ENCODE assay signal across 8 cellular contexts in genomic region chr2:26345554-26346453, GRCh38. TPM values are rescaled to one million over a fixed set of nuclear protein-coding genes. Genes with fewer than 3 reads are reported as not detected.
DNase-seq lines count a peak whose midpoint lies in the region; ATAC-seq and TF ChIP-seq lines count a peak whose summit lies in the region.

SELENOI (plus strand) TSS chr2:26346143; CDS start chr2:26346233, 90 bp downstream.

- H4K20me1 ChIP-seq in mammary epithelial cell (ENCODE audit: insufficient read depth, low read length), result no peaks in the 10 kb centered on the region

- dilution Hi-C loops in mammary epithelial cell (cut with HindIII; ENCODE audit: low sequenced_read_pairs), result no loop called here

- H3K9me3 ChIP-seq in mammary epithelial cell (replicated peaks; ENCODE audit: insufficient read depth, low read length) (no peaks in the 10 kb centered on the region), iPS-18c (ENCODE audit: control insufficient read depth, insufficient read depth, low read length) (peaks cover 2% of the 10 kb centered on the region), skeletal muscle tissue (ENCODE audit: control insufficient read depth in 3 of 3, low read length in 3 of 3) (no peaks in the 10 kb centered on the region)

- DNase-seq in NCI-H2196 treated with DMSO at 0.1 percent for 48 hours (lab: John Stamatoyannopoulos, UW; ENCODE audit: unreplicated experiment) (peak; percentile 99), mammary epithelial cell (peak; percentile 99)

- BruUV-seq in mammary epithelial cell (replicated peaks; lab: Mats Ljungman, UMichigan), result no TSS peak

- ATAC-seq in GM18870 (IDR thresholded peaks at IDR 0.05; ENCODE audit: unreplicated experiment), result peak; percentile 95
- ATAC-seq in HG03135 (IDR thresholded peaks at IDR 0.05; ENCODE audit: unreplicated experiment), result peak; percentile 90

- TF ChIP-seq CTCF in VCaP (conservative IDR thresholded peaks at IDR 0.05), result no peak
- TF ChIP-seq CTCF in mammary epithelial cell (conservative IDR thresholded peaks at IDR 0.05 in 1 of 2, IDR thresholded peaks at IDR 0.05 in 1 of 2; ENCODE audit: extremely low read depth in 1 of 2, insufficient read depth in 1 of 2, low read depth in 1 of 2, low read length in 2 of 2), result no peak

- H3K9ac ChIP-seq in mammary epithelial cell (ENCODE audit: insufficient read depth, low read length) (peak within 1 kb of the TSS; percentile 99), skeletal muscle tissue (ENCODE audit: low read depth in 1 of 3, low read length in 3 of 3) (peak within 1 kb of the TSS; percentile 95 to 97 (median 97))

- H3K27ac ChIP-seq in ACC112 (ENCODE audit: low read depth, low read length) (peak within 1 kb of the TSS; percentile 61), VCaP (peak within 1 kb of the TSS; percentile 92), mammary epithelial cell (ENCODE audit: insufficient read depth, low read depth, low read length) (peak within 1 kb of the TSS; percentile 97), skeletal muscle tissue (ENCODE audit: low read depth, low read length) (peak within 1 kb of the TSS; percentile 89)

- H3K36me3 ChIP-seq in ACC112 (ENCODE audit: insufficient read depth, low read length) (no peaks in the 10 kb centered on the region), mammary epithelial cell (ENCODE audit: insufficient read depth, low read length) (no peaks in the 10 kb centered on the region), skeletal muscle tissue (ENCODE audit: control insufficient read depth in 3 of 3, insufficient read depth in 3 of 3, low read length in 3 of 3) (peaks cover 0 to 2% (median 0%) of the 10 kb centered on the region in 3 donors)

- H3K27me3 ChIP-seq in ACC112 (ENCODE audit: insufficient read depth, low read length) (no peaks in the 10 kb centered on the region), mammary epithelial cell (ENCODE audit: insufficient read depth, low read length) (no peaks in the 10 kb centered on the region), skeletal muscle tissue (ENCODE audit: control insufficient read depth in 3 of 3, insufficient read depth in 3 of 3, low read length in 3 of 3) (no peaks in the 10 kb centered on the region)

- 2% methylated on average over 24 of the region's 80 CpGs for WGBS in mammary epithelial cell (ENCODE audit: low coverage, missing lambda C conversion rate)

- intact Hi-C loops in mammary epithelial cell (cut with micrococcal nuclease), result loop anchor here (1.0 kb wide), 1 partner anchor 9 kb away; no protein-coding TSS in a partner anchor

- peak within 1 kb of the TSS; percentile 96 for H3K4me3 ChIP-seq in ACC112 (ENCODE audit: low read depth, low read length)
- peak within 1 kb of the TSS; percentile 74 to 90 (median 89) for H3K4me3 ChIP-seq in mammary epithelial cell (replicated peaks in 1 of 3; ENCODE audit: insufficient read depth in 1 of 3, low read depth in 2 of 3, low read length in 3 of 3)
- H3K4me3 ChIP-seq in iPS-18c (ENCODE audit: insufficient read depth, low read depth, low read length), result peak within 1 kb of the TSS; percentile 98
- H3K4me3 ChIP-seq in skeletal muscle tissue (ENCODE audit: low read length in 3 of 3), result peak within 1 kb of the TSS; percentile 95 to 98 (median 97)

- CTCF ChIA-PET in mammary epithelial cell (lab: Charles Lee; ENCODE audit: low non-redundant PET), result no interaction called here

- H3K79me2 ChIP-seq in ACC112 (ENCODE audit: control insufficient read depth, insufficient read depth, low read length, unreplicated experiment) (peaks cover 61% of the 10 kb centered on the region), mammary epithelial cell (ENCODE audit: insufficient read depth, low read length) (peaks cover 66% of the 10 kb centered on the region)

- in situ Hi-C loops in mammary epithelial cell (cut with MboI; ENCODE audit: low sequenced_read_pairs in 2 of 2), result no loop called here

- H3K4me2 ChIP-seq in mammary epithelial cell (ENCODE audit: insufficient read depth, low read depth, low read length), result peak within 1 kb of the TSS; percentile 89

- H2AFZ ChIP-seq in ACC112 (ENCODE audit: low read length, unreplicated experiment) (peak within 1 kb of the TSS; percentile 87), mammary epithelial cell (ENCODE audit: low read depth, low read length) (peak within 1 kb of the TSS; percentile 89)

- peaks cover 30% of the 10 kb centered on the region for H3K4me1 ChIP-seq in ACC112 (ENCODE audit: control insufficient read depth, insufficient read depth, low read length, unreplicated experiment)
- H3K4me1 ChIP-seq in mammary epithelial cell (ENCODE audit: insufficient read depth, low read length), result peaks cover 14% of the 10 kb centered on the region
- H3K4me1 ChIP-seq in skeletal muscle tissue (ENCODE audit: control insufficient read depth in 3 of 3, insufficient read depth in 3 of 3, low read length in 3 of 3), result peaks cover 15 to 27% (median 17%) of the 10 kb centered on the region in 3 donors

RNA-seq across cellular contexts. Expression of gene SELENOI, which starts in this region (rescaled TPM):
- total RNA-seq in mammary epithelial cell (10 to 100 TPM; 42.7 to 64.1 TPM), skeletal muscle tissue (13.0 TPM)
- 16.8 TPM for polyA plus RNA-seq in mammary epithelial cell
- 96.3 TPM for polyA minus RNA-seq in mammary epithelial cell

Comparison
In these comparisons a context has a peak if more than half of its experiments do, and no peak if none do; other contexts are left out.
1. Peak in every context shown above with its lines: DNase-seq, ATAC-seq, H3K4me3 ChIP-seq and H3K27ac ChIP-seq.